In the genomic region with DNA sequence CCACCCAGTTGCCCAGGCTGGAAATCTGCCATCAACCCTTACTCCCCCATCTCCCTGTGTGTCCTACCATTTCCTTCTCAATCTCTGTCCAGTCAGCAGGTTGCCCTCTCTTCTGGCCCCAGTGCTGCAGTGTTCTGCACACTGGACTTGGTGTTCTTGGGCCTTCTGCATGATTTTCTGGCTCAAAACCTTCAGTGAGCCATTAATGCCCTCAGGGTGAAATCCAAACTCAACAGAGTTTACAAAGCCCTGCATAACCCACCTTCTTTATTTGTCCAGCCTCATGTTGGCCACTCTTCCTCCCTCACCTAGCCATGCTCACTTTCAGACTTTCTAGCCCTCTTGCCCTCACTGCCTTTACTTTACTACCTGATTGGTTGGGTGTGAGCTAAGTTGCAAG, we compare ENCODE assay signal across 21 cellular contexts. TPM values are rescaled to one million over a fixed set of nuclear protein-coding genes. Genes with fewer than 3 reads are reported as not detected.
DNase-seq lines count a peak whose midpoint lies in the region; ATAC-seq and TF ChIP-seq lines count a peak whose summit lies in the region.
"Had no signal": no experiment of that assay in that cellular context is flagged by ENCODE, and none has a peak within 500 bp of the region (broad histone marks: within the 10 kb centered on the region; RNA-seq: fewer than 3 reads in every experiment).

No MANE protein-coding gene starts in this region.

- TF ChIP-seq CTCF in HFFc6 (IDR thresholded peaks at IDR 0.05), result no peak

- no peak overlapping the region for H3K18ac ChIP-seq in mesendoderm (ENCODE audit: low read length)

- H3K4me1 Mint-ChIP-seq in HFFc6 (ENCODE audit: low read depth), result peaks cover 41% of the 10 kb centered on the region
- H3K4me1 Mint-ChIP-seq: CD14-positive monocyte; CD4-positive, alpha-beta memory T cell had no signal

- no peak overlapping the region for H3K27ac ChIP-seq in mesendoderm (ENCODE audit: low read depth, low read length)
- H3K27ac ChIP-seq: BLaER1 treated with 17β-estradiol and CSF1 and Interleukin-3, amounts not matched to agents 10 nM and 100 nM had no signal

- peak; percentile 68 for DNase-seq in M059J (ENCODE audit: low read depth)
- no peak for DNase-seq in mesendoderm
- peak; percentile 59 for DNase-seq in renal cortical epithelial cell (ENCODE audit: low read depth)
- DNase-seq in CD1c-positive myeloid dendritic cell (ENCODE audit: extremely low spot score), result no peak
- no peak for DNase-seq in HFFc6
- DNase-seq: AML-193; BE2C; Calu3; CD4-positive, alpha-beta memory T cell; COR-L47; DMS53; DMS79 treated with DMSO at 0.1 percent for 48 hours; GF-D8; GOT3 had no signal

- H2BK5ac ChIP-seq in mesendoderm (ENCODE audit: low read length), result no peak overlapping the region

- peak overlapping the region; percentile 84 for H2AK5ac ChIP-seq in mesendoderm (ENCODE audit: low read length)

- peaks cover 10% of the 10 kb centered on the region for H3K27me3 Mint-ChIP-seq in HFFc6 (ENCODE audit: insufficient read depth)
- H3K27me3 Mint-ChIP-seq: CD4-positive, alpha-beta memory T cell had no signal

- no peak overlapping the region for H3K23ac ChIP-seq in mesendoderm (ENCODE audit: low read length)

- H3K4me2 ChIP-seq in mesendoderm (ENCODE audit: low read length), result no peak overlapping the region
- H3K4me2 ChIP-seq: BLaER1 treated with 17β-estradiol and CSF1 and Interleukin-3, amounts not matched to agents 10 nM and 100 nM had no signal

- H3K9ac ChIP-seq in mesendoderm (ENCODE audit: low read length), result no peak overlapping the region
- H3K9ac ChIP-seq: BLaER1 treated with 17β-estradiol and CSF1 and Interleukin-3, amounts not matched to agents 10 nM and 100 nM had no signal

- H4K5ac ChIP-seq in mesendoderm (ENCODE audit: low read length), result no peak overlapping the region

- H2BK120ac ChIP-seq in mesendoderm (ENCODE audit: low read depth, low read length), result no peak overlapping the region

- H3K27ac Mint-ChIP-seq in HFFc6, result no peak overlapping the region
- H3K27ac Mint-ChIP-seq: CD14-positive monocyte had no signal

- H4K8ac ChIP-seq in mesendoderm (ENCODE audit: low read depth, low read length), result no peak overlapping the region

- H3K27me3 ChIP-seq in mesendoderm (ENCODE audit: insufficient read depth, low read length, poor library complexity), result no peaks in the 10 kb centered on the region
- H3K27me3 ChIP-seq: BE2C; BLaER1 treated with 17β-estradiol and CSF1 and Interleukin-3, amounts not matched to agents 10 nM and 100 nM had no signal

- H3K9me3 Mint-ChIP-seq in HFFc6, result peaks cover 5% of the 10 kb centered on the region; the same call in 1 of the 2 replicates

- no peaks in the 10 kb centered on the region for H3K79me2 ChIP-seq in mesendoderm (ENCODE audit: control insufficient read depth, insufficient read depth, low read length)

- peaks cover 9% of the 10 kb centered on the region; the same call in 1 of the 2 replicates for H3K36me3 Mint-ChIP-seq in HFFc6 (ENCODE audit: low read depth)
- H3K36me3 Mint-ChIP-seq: CD14-positive monocyte had no signal

- H3K56ac ChIP-seq in mesendoderm (ENCODE audit: low read length), result no peak overlapping the region

- no peak overlapping the region for H3K4ac ChIP-seq in mesendoderm (ENCODE audit: low read depth, low read length)

- H2BK15ac ChIP-seq in mesendoderm (replicated peaks; ENCODE audit: low read depth), result no peak overlapping the region

- no peak overlapping the region for H3K4me3 ChIP-seq in mesendoderm (ENCODE audit: low read length)
- H3K4me3 ChIP-seq: BLaER1 treated with 17β-estradiol and CSF1 and Interleukin-3, amounts not matched to agents 10 nM and 100 nM; HAP-1 had no signal

- no peaks in the 10 kb centered on the region for H3K4me1 ChIP-seq in mesendoderm (ENCODE audit: control insufficient read depth, low read depth, low read length)
- H3K4me1 ChIP-seq: BLaER1 treated with 17β-estradiol and CSF1 and Interleukin-3, amounts not matched to agents 10 nM and 100 nM had no signal

- no peaks in the 10 kb centered on the region for H3K36me3 ChIP-seq in mesendoderm (ENCODE audit: control insufficient read depth, insufficient read depth, low read length)
- H3K36me3 ChIP-seq: BE2C; BLaER1 treated with 17β-estradiol and CSF1 and Interleukin-3, amounts not matched to agents 10 nM and 100 nM; HAP-1 had no signal

- no peak for ATAC-seq in activated CD4-positive, CD25-positive, alpha-beta regulatory T cell treated with anti-CD3 and anti-CD28 coated beads, Interleukin-2, amount 50 U/mL, for 24 hours

- no peak overlapping the region for H3K4me3 Mint-ChIP-seq in HFFc6
- H3K4me3 Mint-ChIP-seq: CD14-positive monocyte; CD4-positive, alpha-beta memory T cell had no signal

- no peaks in the 10 kb centered on the region for H3K79me1 ChIP-seq in mesendoderm (ENCODE audit: low read length)

RNA-seq across cellular contexts. Expression of gene GSTA3, which starts 5.0 kb away (rescaled TPM):
- 0.27 and 2.4 TPM in 2 replicates for total RNA-seq in M059J (2014; rRNA removed; shearing (Covaris generic))
- polyA plus RNA-seq in mesendoderm (2013, experiment 1 of 2), result not detected
- polyA plus RNA-seq in mesendoderm (2013, experiment 2 of 2), result not detected
- not detected in 2 replicates for total RNA-seq in renal cortical epithelial cell
- not detected for total RNA-seq in HFFc6 (2021; fragmentation: NEBNext Ultra II Directional; extraction: Animal tissue kit (Norgen Biotek cat#: 25700))
- total RNA-seq: Calu3; CD4-positive, alpha-beta memory T cell; Daoy; G401 had no signal
- polyA plus RNA-seq: AG04450; CD14-positive monocyte; CD4-positive, alpha-beta memory T cell had no signal

Comparison
In these comparisons a context has a peak if more than half of its experiments do, and no peak if none do; other contexts are left out.
1. DNase-seq: peak in M059J (single experiment) and renal cortical epithelial cell (single experiment); none in mesendoderm (single experiment), CD1c-positive myeloid dendritic cell (single experiment) and HFFc6 (single experiment).